9 cellular contexts compared by ENCODE assay signal in genomic region chr3:52536112-52536368, GRCh38. TPM values are rescaled to one million over a fixed set of nuclear protein-coding genes. Genes with fewer than 3 reads are reported as not detected.
DNase-seq lines count a peak whose midpoint lies in the region; ATAC-seq, FAIRE-seq and TF ChIP-seq lines count a peak whose summit lies in the region.
"Had no signal": no experiment of that assay in that cellular context is flagged by ENCODE, and none has a peak within 500 bp of the region (broad histone marks: within the 10 kb centered on the region; RNA-seq: fewer than 3 reads in every experiment).

No MANE protein-coding gene starts in this region.

- no peak for FAIRE-seq in GM12891 (lab: Jason Lieb, UNC)

- H3K79me1 ChIP-seq in trophoblast cell (ENCODE audit: low read length), result peaks cover 25% of the 10 kb centered on the region

- ATAC-seq in GM19467 (IDR thresholded peaks at IDR 0.05; ENCODE audit: unreplicated experiment) (no peak), GM19397 (IDR thresholded peaks at IDR 0.05; ENCODE audit: unreplicated experiment) (no peak)

- H3K4me2 ChIP-seq in trophoblast cell (ENCODE audit: low read length), result peak overlapping the region; percentile 58

- H3K9ac ChIP-seq in trophoblast cell (ENCODE audit: low read length), result no peak overlapping the region

- no peak overlapping the region for H3K23ac ChIP-seq in trophoblast cell (ENCODE audit: low read length)

- H3K9me3 Mint-ChIP-seq in Calu3 (ENCODE audit: low read depth, unreplicated experiment), result no peaks in the 10 kb centered on the region

- peaks cover 2% of the 10 kb centered on the region for H3K9me3 ChIP-seq in trophoblast cell (ENCODE audit: insufficient read depth, low read depth, low read length)

- peaks cover 36 to 38% of the 10 kb centered on the region in 2 experiments for H3K4me1 ChIP-seq in trophoblast cell (ENCODE audit: control insufficient read depth in 1 of 2, insufficient read depth in 2 of 2, low read length in 2 of 2)

- POLR2A ChIA-PET in RWPE1 (lab: Yijun Ruan, JAX; ENCODE audit: low non-redundant PET), result no interaction called here

- H3K27me3 Mint-ChIP-seq in Calu3 (ENCODE audit: unreplicated experiment), result no peaks in the 10 kb centered on the region

- peaks cover 38% of the 10 kb centered on the region for H3K79me2 ChIP-seq in trophoblast cell (ENCODE audit: control insufficient read depth, insufficient read depth, low read length, poor library complexity)

- H2AK5ac ChIP-seq in trophoblast cell (ENCODE audit: low read length), result no peak overlapping the region

- no peak overlapping the region for H4K12ac ChIP-seq in trophoblast cell (ENCODE audit: low read depth, low read length)

- DNase-seq in Calu3 (no peak), RWPE1 (ENCODE audit: low spot score) (no peak), epithelial cell of proximal tubule (ENCODE audit: low read depth) (no peak), trophoblast cell (no peak), GM12891 (ENCODE audit: insufficient read length, low spot score) (no peak), NCI-H69 (lab: John Stamatoyannopoulos, UW) (no peak)

- H2BK12ac ChIP-seq in trophoblast cell (ENCODE audit: low read length), result no peak overlapping the region

- no TSS peak for BruUV-seq in Calu3 (replicated peaks; lab: Mats Ljungman, UMichigan)

- intact Hi-C loops in Calu3 (cut with micrococcal nuclease; ENCODE audit: unreplicated experiment), result loop anchor here (10.0 kb wide), 1 partner anchor 149 kb away; the partner anchor contains the start of genes GNL3 and PBRM1

- no peak overlapping the region for H3K18ac ChIP-seq in trophoblast cell (ENCODE audit: low read length)

- no peak overlapping the region for H4K8ac ChIP-seq in trophoblast cell (ENCODE audit: low read depth, low read length)

- H3K36me3 Mint-ChIP-seq in Calu3 (ENCODE audit: insufficient read depth, unreplicated experiment), result peaks cover 58% of the 10 kb centered on the region

- WGBS in trophoblast cell (ENCODE audit: extremely low coverage, insufficient coverage, insufficient read length), result no CpG with 5 or more reads among the region's 9 CpGs

- no peaks in the 10 kb centered on the region for H3K27me3 ChIP-seq in trophoblast cell (ENCODE audit: insufficient read depth, low read length)

- H3K36me3 ChIP-seq in trophoblast cell (ENCODE audit: control insufficient read depth in 1 of 2, insufficient read depth in 2 of 2, low read length in 2 of 2), result peaks cover 9 to 10% of the 10 kb centered on the region in 2 experiments

- peak overlapping the region; percentile 74 for H3K4me3 Mint-ChIP-seq in Calu3 (ENCODE audit: low read depth, unreplicated experiment)

- no peak for TF ChIP-seq CTCF in Calu3 (IDR thresholded peaks at IDR 0.05; ENCODE audit: unreplicated experiment)
- no peak for TF ChIP-seq CTCF in RWPE1 (conservative IDR thresholded peaks at IDR 0.05; ENCODE audit: low read depth)
- no peak for TF ChIP-seq CTCF in epithelial cell of proximal tubule (conservative IDR thresholded peaks at IDR 0.05; ENCODE audit: low read depth, low read length)

- no peak overlapping the region for H3K4ac ChIP-seq in trophoblast cell (ENCODE audit: low read depth, low read length)

- no peak overlapping the region for H3K14ac ChIP-seq in trophoblast cell (ENCODE audit: low read length)

- no peak overlapping the region for H2BK5ac ChIP-seq in trophoblast cell (ENCODE audit: low read depth, low read length, poor library complexity)

- no peak overlapping the region for H2AFZ ChIP-seq in trophoblast cell (ENCODE audit: insufficient read depth, low read length, poor library complexity)

- H3K4me3 ChIP-seq in epithelial cell of proximal tubule (ENCODE audit: low read depth, low read length) (peak overlapping the region; percentile 39), trophoblast cell (ENCODE audit: low read depth, low read length) (no peak overlapping the region)

- H4K91ac ChIP-seq in trophoblast cell (ENCODE audit: low read depth, low read length), result no peak overlapping the region

- no peak overlapping the region for H2BK120ac ChIP-seq in trophoblast cell (ENCODE audit: insufficient read depth, low read length, poor library complexity)

- H3K27ac Mint-ChIP-seq in Calu3 (ENCODE audit: unreplicated experiment), result peak overlapping the region; percentile 42

- H3K4me1 Mint-ChIP-seq in Calu3 (ENCODE audit: low read depth, unreplicated experiment), result peaks cover 28% of the 10 kb centered on the region

- CTCF ChIA-PET in Calu3 (lab: Charles Lee), result interaction anchor here (0.5 kb wide), 1 partner anchor 257 kb away, joined by 5 read pairs; no protein-coding TSS in a partner anchor
- CTCF ChIA-PET in RWPE1 (lab: Yijun Ruan, JAX), result no interaction called here

- H3K27ac ChIP-seq in RWPE1, result peak overlapping the region; percentile 90
- H3K27ac ChIP-seq in trophoblast cell (ENCODE audit: low read depth, low read length), result no peak overlapping the region

- no peak for TF ChIP-seq POLR2A in GM12891 (IDR thresholded peaks at IDR 0.05; ENCODE audit: low read depth, low read length)

TF ChIP-seq in GM12891, 5 proteins besides CTCF, POLR2A, EP300 and RAD21:
- TF ChIP-seq POU2F2 (IDR thresholded peaks at IDR 0.05; ENCODE audit: low read depth, low read length) (no peak), TAF1 (IDR thresholded peaks at IDR 0.05; ENCODE audit: low read depth, low read length) (no peak), PAX5 (IDR thresholded peaks at IDR 0.05; ENCODE audit: insufficient read depth, low read length, severe bottlenecking) (no peak), POLR2AphosphoS5 (IDR thresholded peaks at IDR 0.05; ENCODE audit: low read depth, low read length) (no peak), SPI1 (IDR thresholded peaks at IDR 0.05; ENCODE audit: low read depth, low read length) (no peak)

RNA-seq across cellular contexts. Expression of gene UQCC5, which starts 0.4 kb away (rescaled TPM):
- total RNA-seq in Calu3 (2022) (14.0 and 15.1 TPM in 2 replicates), epithelial cell of proximal tubule (1.4 and 2.4 TPM in 2 replicates)
- polyA plus RNA-seq in trophoblast cell (2013), result 68.9 TPM in 2 replicates
- 78.1 TPM for polyA plus RNA-seq in GM12891 (2012; ENCODE audit: low read depth, missing spikeins)

RNA-seq across cellular contexts. Expression of gene NT5DC2, which starts 2.4 kb away (rescaled TPM):
- total RNA-seq in Calu3 (2022) (100 and 146 TPM in 2 replicates), epithelial cell of proximal tubule (144 and 229 TPM in 2 replicates)
- polyA plus RNA-seq in trophoblast cell (2013), result 247 and 254 TPM in 2 replicates
- polyA plus RNA-seq in GM12891 (2012; ENCODE audit: low read depth, missing spikeins), result 36.9 TPM

RNA-seq across cellular contexts. Expression of gene STAB1, which starts 40.9 kb away (rescaled TPM):
- total RNA-seq in Calu3 (2022) (0.26 TPM in 1 of 2 replicates, not detected in the other), epithelial cell of proximal tubule (0.14 and 0.52 TPM in 2 replicates)
- 0.14 and 0.19 TPM in 2 replicates for polyA plus RNA-seq in trophoblast cell (2013)
- 0.08 TPM for polyA plus RNA-seq in GM12891 (2012; ENCODE audit: low read depth, missing spikeins)
- total RNA-seq: NCI-H460 had no signal
